8 cellular contexts compared by ENCODE assay signal in genomic region chr2:111320216-111320731, GRCh38.
DNase-seq lines count a peak whose midpoint lies in the region; ATAC-seq, FAIRE-seq and TF ChIP-seq lines count a peak whose summit lies in the region.
"Not testable (repeated sequence)": the region's sequence is repeated elsewhere in the genome, so short reads cannot be mapped to it uniquely, and the experiment has no call there.

No MANE protein-coding gene starts in this region.

- not testable (repeated sequence) for H2BK5ac ChIP-seq in H1 (ENCODE audit: low read depth, low read length); mesenchymal stem cell (ENCODE audit: low read depth, low read length, poor library complexity, severe bottlenecking)

- not testable (repeated sequence) for TF ChIP-seq RAD21 in H1 (IDR thresholded peaks at IDR 0.05 in 1 of 2, conservative IDR thresholded peaks at IDR 0.05 in 1 of 2; ENCODE audit: low read depth in 2 of 2, low read length in 2 of 2)

- DNase-seq in AG04450 (ENCODE audit: low read depth, low spot score); activated CD4-positive, alpha-beta T cell treated with anti-CD3 and anti-CD28 coated beads, Interleukin-2, amount 10 ng/mL, durations not matched to agents 24 days and 14 days; H1 (ENCODE audit: low read depth in 1 of 2, low spot score in 2 of 2): not testable (repeated sequence)
- DNase-seq in PC-3, result peak; percentile 1
- DNase-seq in mesenchymal stem cell, result peak; percentile 13

- intact Hi-C loops in PC-3 (cut with micrococcal nuclease); activated CD4-positive, alpha-beta T cell treated with anti-CD3 and anti-CD28 coated beads, Interleukin-2, amount 10 ng/mL, durations not matched to agents 24 days and 14 days (cut with micrococcal nuclease): not testable (repeated sequence)

- H4K20me1 ChIP-seq in PC-3 (ENCODE audit: low read length); H1 (replicated peaks in 1 of 2; ENCODE audit: control insufficient read depth in 1 of 2, insufficient read depth in 2 of 2, low read length in 2 of 2): not testable (repeated sequence)

- TF ChIP-seq POLR2A in H1 (IDR thresholded peaks at IDR 0.05; ENCODE audit: control extremely low read depth in 1 of 2, low read depth in 2 of 2, low read length in 2 of 2), result not testable (repeated sequence)

- not testable (repeated sequence) for H3K9me3 ChIP-seq in AG04450 (ENCODE audit: control insufficient read depth, insufficient read depth, low read length); HUES6 (ENCODE audit: control insufficient read depth, insufficient read depth, low read depth, low read length); PC-3 (ENCODE audit: low read length); H1 (ENCODE audit: insufficient read depth in 2 of 2, low read depth in 1 of 2, low read length in 1 of 2); mesenchymal stem cell (ENCODE audit: control insufficient read depth, low read length)

- H3K27me3 ChIP-seq in AG04450 (ENCODE audit: control insufficient read depth, insufficient read depth, low read length); HUES6 (ENCODE audit: control insufficient read depth, insufficient read depth, low read length); PC-3 (ENCODE audit: low read length); H1 (replicated peaks in 1 of 4; ENCODE audit: control insufficient read depth in 3 of 4, extremely low read depth in 1 of 4, insufficient read depth in 3 of 4, low read length in 3 of 4); mesenchymal stem cell (ENCODE audit: control insufficient read depth in 1 of 2, insufficient read depth in 1 of 2, low read length in 2 of 2): not testable (repeated sequence)

- not testable (repeated sequence) for H2BK15ac ChIP-seq in H1 (ENCODE audit: low read length); mesenchymal stem cell (ENCODE audit: low read depth, poor library complexity, severe bottlenecking)

- not testable (repeated sequence) for H3K56ac ChIP-seq in H1 (replicated peaks; ENCODE audit: insufficient read length, low read depth, low read length)

- H3K9me3 Mint-ChIP-seq in activated CD4-positive, alpha-beta T cell treated with anti-CD3 and anti-CD28 coated beads, Interleukin-2, amount 10 ng/mL, durations not matched to agents 24 days and 14 days; activated naive CD4-positive, alpha-beta T cell treated with anti-CD3 and anti-CD28 coated beads, Interleukin-2, amount 50 U/mL, for 24 hours; stimulated activated memory B cell treated with anti-CD40 and anti-IgM and Interleukin-4, amounts not matched to agents 10 μg/mL and 1 μg/mL and 100 μg/mL, for 72 hours: not testable (repeated sequence)

- not testable (repeated sequence) for H3K18ac ChIP-seq in H1 (ENCODE audit: extremely low read depth, low read length); mesenchymal stem cell (ENCODE audit: low read depth in 1 of 2, low read length in 2 of 2)

- H3K4me1 ChIP-seq in HUES6 (ENCODE audit: control insufficient read depth, insufficient read depth, low read length); PC-3 (ENCODE audit: insufficient read depth, low read length); H1 (replicated peaks in 1 of 4; ENCODE audit: control insufficient read depth in 3 of 4, insufficient read depth in 4 of 4, low read length in 3 of 4); mesenchymal stem cell (ENCODE audit: control insufficient read depth, insufficient read depth, low read depth, low read length): not testable (repeated sequence)

- H3K14ac ChIP-seq in H1 (ENCODE audit: insufficient read length); mesenchymal stem cell (ENCODE audit: low read length in 2 of 2): not testable (repeated sequence)

- not testable (repeated sequence) for H2BK20ac ChIP-seq in H1 (ENCODE audit: low read length)

- 44% methylated on average over 5 of the region's 5 CpGs; no CpG with 5 or more reads in 1 of the 2 experiments for WGBS in H1 (ENCODE audit: extremely low coverage in 1 of 2, insufficient coverage in 1 of 2, insufficient read length in 1 of 2, insufficient replicate concordance in 2 of 2, low coverage in 1 of 2, low lambda C conversion rate in 2 of 2, missing lambda C conversion rate in 1 of 2), 2 experiments
- no CpG with 5 or more reads among the region's 5 CpGs for WGBS in mesenchymal stem cell

- not testable (repeated sequence) for H3K79me1 ChIP-seq in H1 (ENCODE audit: low read depth, low read length); mesenchymal stem cell (replicated peaks; ENCODE audit: low read length, poor library complexity, severe bottlenecking)

- H2AK5ac ChIP-seq in H1 (ENCODE audit: low read depth, low read length); mesenchymal stem cell (ENCODE audit: low read length, severe bottlenecking): not testable (repeated sequence)

- peaks cover 18% of the 10 kb centered on the region for H3K4me1 Mint-ChIP-seq in activated CD4-positive, alpha-beta T cell treated with anti-CD3 and anti-CD28 coated beads, Interleukin-2, amount 10 ng/mL, durations not matched to agents 24 days and 14 days
- H3K4me1 Mint-ChIP-seq in activated naive CD4-positive, alpha-beta T cell treated with anti-CD3 and anti-CD28 coated beads, Interleukin-2, amount 50 U/mL, for 24 hours, result peaks cover 10% of the 10 kb centered on the region
- not testable (repeated sequence) for H3K4me1 Mint-ChIP-seq in stimulated activated memory B cell treated with anti-CD40 and anti-IgM and Interleukin-4, amounts not matched to agents 10 μg/mL and 1 μg/mL and 100 μg/mL, for 72 hours

- not testable (repeated sequence) for H3K36me3 ChIP-seq in HUES6 (ENCODE audit: control insufficient read depth, insufficient read depth, low read length); PC-3 (ENCODE audit: low read depth, low read length); H1 (ENCODE audit: control insufficient read depth in 2 of 4, insufficient read depth in 4 of 4, low read length in 3 of 4); mesenchymal stem cell (ENCODE audit: control insufficient read depth in 1 of 2, insufficient read depth in 2 of 2, low read depth in 1 of 2, low read length in 2 of 2)

- H3K4me3 ChIP-seq in AG04450 (ENCODE audit: low read depth, low read length); HUES6 (ENCODE audit: low read depth, low read length); PC-3 (ENCODE audit: low read length); H1 (ENCODE audit: extremely low read depth in 1 of 4, insufficient read depth in 2 of 4, low read depth in 3 of 4, low read length in 4 of 4); mesenchymal stem cell (ENCODE audit: insufficient read depth in 1 of 2, low read depth in 1 of 2, low read length in 2 of 2): not testable (repeated sequence)

- peak overlapping the region; percentile 39 for H3K27ac ChIP-seq in AG04450 (ENCODE audit: low read depth, low read length)
- H3K27ac ChIP-seq in HUES6 (ENCODE audit: low read depth, low read length); PC-3 (ENCODE audit: low read length); H1 (ENCODE audit: low read depth, low read length); mesenchymal stem cell (ENCODE audit: low read length, poor library complexity, severe bottlenecking): not testable (repeated sequence)

- not testable (repeated sequence) for H3K4me2 ChIP-seq in PC-3 (ENCODE audit: low read length); H1 (ENCODE audit: insufficient read depth in 1 of 2, low read depth in 2 of 2, low read length in 2 of 2); mesenchymal stem cell (ENCODE audit: low read length, poor library complexity, severe bottlenecking)

- not testable (repeated sequence) for H3K9me2 ChIP-seq in PC-3 (replicated peaks; ENCODE audit: low read length)

- H3K27ac Mint-ChIP-seq in activated CD4-positive, alpha-beta T cell treated with anti-CD3 and anti-CD28 coated beads, Interleukin-2, amount 10 ng/mL, durations not matched to agents 24 days and 14 days, result peak overlapping the region; percentile 84
- H3K27ac Mint-ChIP-seq in activated naive CD4-positive, alpha-beta T cell treated with anti-CD3 and anti-CD28 coated beads, Interleukin-2, amount 50 U/mL, for 24 hours, result peak overlapping the region; percentile 76
- H3K27ac Mint-ChIP-seq in stimulated activated memory B cell treated with anti-CD40 and anti-IgM and Interleukin-4, amounts not matched to agents 10 μg/mL and 1 μg/mL and 100 μg/mL, for 72 hours, result peak overlapping the region; percentile 28

- peak overlapping the region; percentile 39 for H3K9ac ChIP-seq in HUES6 (ENCODE audit: low read length)
- not testable (repeated sequence) for H3K9ac ChIP-seq in PC-3 (ENCODE audit: low read length); H1 (replicated peaks in 1 of 4; ENCODE audit: extremely low read depth in 1 of 4, low read depth in 3 of 4, low read length in 3 of 4); mesenchymal stem cell (ENCODE audit: low read length)

- H4K5ac ChIP-seq in H1 (ENCODE audit: insufficient read length, low read depth, low read length), result not testable (repeated sequence)

- not testable (repeated sequence) for TF ChIP-seq CTCF in AG04450 (IDR thresholded peaks at IDR 0.05; ENCODE audit: low read depth, low read length); PC-3 (conservative IDR thresholded peaks at IDR 0.05; ENCODE audit: low read depth, low read length); H1 (IDR thresholded peaks at IDR 0.05; ENCODE audit: control extremely low read depth in 1 of 3, insufficient read depth in 1 of 3, low read depth in 1 of 3, low read length in 3 of 3)

- H3F3A ChIP-seq in PC-3 (ENCODE audit: low read length, unreplicated experiment), result not testable (repeated sequence)

- CTCF ChIA-PET in AG04450 (lab: Charles Lee); PC-3 (lab: Charles Lee); H1 (lab: Charles Lee; ENCODE audit: partially characterized antibody): not testable (repeated sequence)

- not testable (repeated sequence) for H4K91ac ChIP-seq in H1 (replicated peaks; ENCODE audit: insufficient read length, low read length); mesenchymal stem cell (ENCODE audit: low read length)

- not testable (repeated sequence) for H3K4me3 Mint-ChIP-seq in activated CD4-positive, alpha-beta T cell treated with anti-CD3 and anti-CD28 coated beads, Interleukin-2, amount 10 ng/mL, durations not matched to agents 24 days and 14 days; activated naive CD4-positive, alpha-beta T cell treated with anti-CD3 and anti-CD28 coated beads, Interleukin-2, amount 50 U/mL, for 24 hours; stimulated activated memory B cell treated with anti-CD40 and anti-IgM and Interleukin-4, amounts not matched to agents 10 μg/mL and 1 μg/mL and 100 μg/mL, for 72 hours

- not testable (repeated sequence) for H3K4ac ChIP-seq in H1 (replicated peaks; ENCODE audit: insufficient read length, low read depth, low read length); mesenchymal stem cell (ENCODE audit: low read depth in 1 of 2, low read length in 2 of 2)

- not testable (repeated sequence) for H3K27me3 Mint-ChIP-seq in activated CD4-positive, alpha-beta T cell treated with anti-CD3 and anti-CD28 coated beads, Interleukin-2, amount 10 ng/mL, durations not matched to agents 24 days and 14 days; activated naive CD4-positive, alpha-beta T cell treated with anti-CD3 and anti-CD28 coated beads, Interleukin-2, amount 50 U/mL, for 24 hours; stimulated activated memory B cell treated with anti-CD40 and anti-IgM and Interleukin-4, amounts not matched to agents 10 μg/mL and 1 μg/mL and 100 μg/mL, for 72 hours

- ATAC-seq in PC-3, result not testable (repeated sequence)
- peak; percentile 18 for ATAC-seq in stimulated activated memory B cell treated with anti-CD40 and anti-IgM and Interleukin-4, amounts not matched to agents 10 μg/mL and 1 μg/mL and 100 μg/mL, for 72 hours

- H2BK12ac ChIP-seq in H1 (ENCODE audit: low read depth, low read length); mesenchymal stem cell (ENCODE audit: low read length in 2 of 2): not testable (repeated sequence)

- POLR2A ChIA-PET in AG04450 (lab: Yijun Ruan, JAX); PC-3 (lab: Charles Lee; ENCODE audit: unreplicated experiment); H1 (lab: Charles Lee; ENCODE audit: partially characterized antibody): not testable (repeated sequence)

- BruUV-seq in PC-3 (replicated peaks; lab: Mats Ljungman, UMichigan), result not testable (repeated sequence)

- H2BK120ac ChIP-seq in H1 (replicated peaks; ENCODE audit: low read depth, low read length); mesenchymal stem cell (ENCODE audit: low read depth, low read length): not testable (repeated sequence)

- not testable (repeated sequence) for H3K23me2 ChIP-seq in H1 (ENCODE audit: low read depth, low read length)

- not testable (repeated sequence) for H3K36me3 Mint-ChIP-seq in activated CD4-positive, alpha-beta T cell treated with anti-CD3 and anti-CD28 coated beads, Interleukin-2, amount 10 ng/mL, durations not matched to agents 24 days and 14 days (ENCODE audit: low read depth); activated naive CD4-positive, alpha-beta T cell treated with anti-CD3 and anti-CD28 coated beads, Interleukin-2, amount 50 U/mL, for 24 hours; stimulated activated memory B cell treated with anti-CD40 and anti-IgM and Interleukin-4, amounts not matched to agents 10 μg/mL and 1 μg/mL and 100 μg/mL, for 72 hours

- peak; percentile 45 for FAIRE-seq in H1 (lab: Jason Lieb, UNC)

- not testable (repeated sequence) for H4K8ac ChIP-seq in H1 (ENCODE audit: extremely low read depth, insufficient read depth, low read length); mesenchymal stem cell (ENCODE audit: low read length)

- not testable (repeated sequence) for H2AFZ ChIP-seq in PC-3 (ENCODE audit: low read length); H1 (ENCODE audit: low read length); mesenchymal stem cell (ENCODE audit: low read depth, low read length)

- peak in 1 of 2 experiments; percentile 79; a peak in 1 of 3 replicates for TF ChIP-seq EP300 in H1 (IDR thresholded peaks at IDR 0.05; ENCODE audit: borderline replicate concordance in 1 of 2, low read depth in 2 of 2, low read length in 2 of 2)

- not testable (repeated sequence) for H3K23ac ChIP-seq in H1 (ENCODE audit: insufficient read length); mesenchymal stem cell (ENCODE audit: low read length in 2 of 2)

- not testable (repeated sequence) for H3K79me2 ChIP-seq in PC-3 (ENCODE audit: low read length); H1 (ENCODE audit: control insufficient read depth in 1 of 2, insufficient read depth in 2 of 2, low read length in 2 of 2)

Comparison
In these comparisons a context has a peak if more than half of its experiments do, and no peak if none do; other contexts are left out.
1. H3K27ac Mint-ChIP-seq: peak in every context shown above with its lines; median percentile 84 in activated CD4-positive, alpha-beta T cell treated with anti-CD3 and anti-CD28 coated beads, Interleukin-2, amount 10 ng/mL, durations not matched to agents 24 days and 14 days; 76 in activated naive CD4-positive, alpha-beta T cell treated with anti-CD3 and anti-CD28 coated beads, Interleukin-2, amount 50 U/mL, for 24 hours; 28 in stimulated activated memory B cell treated with anti-CD40 and anti-IgM and Interleukin-4, amounts not matched to agents 10 μg/mL and 1 μg/mL and 100 μg/mL, for 72 hours.